32 cellular contexts compared by ENCODE assay signal in genomic region chr3:130533247-130533646, GRCh38. TPM values are rescaled to one million over a fixed set of nuclear protein-coding genes. Genes with fewer than 3 reads are reported as not detected.
"Had no signal": no experiment of that assay in that cellular context is flagged by ENCODE, and none has a peak within 500 bp of the region (broad histone marks: within the 10 kb centered on the region; RNA-seq: fewer than 3 reads in every experiment).

No MANE protein-coding gene starts in this region.

- H3K9me3 ChIP-seq: colonic mucosa, esophagus muscularis mucosa, esophagus squamous epithelium, gastrocnemius medialis, gastroesophageal sphincter, heart left ventricle had no signal

- H3K4me3 ChIP-seq: colonic mucosa, coronary artery, dorsolateral prefrontal cortex, esophagus muscularis mucosa, esophagus squamous epithelium, gastrocnemius medialis, gastroesophageal sphincter, heart left ventricle, heart right ventricle had no signal

- H3K4me1 ChIP-seq: colonic mucosa, esophagus muscularis mucosa, esophagus squamous epithelium, foreskin keratinocyte, gastrocnemius medialis, gastroesophageal sphincter had no signal

- ATAC-seq: effector memory CD8-positive, alpha-beta T cell; esophagus mucosa; foreskin keratinocyte; gastrocnemius medialis; gastroesophageal sphincter; heart left ventricle; heart right ventricle had no signal

- H3K27me3 ChIP-seq: colonic mucosa, esophagus muscularis mucosa, esophagus squamous epithelium, gastrocnemius medialis, gastroesophageal sphincter, heart left ventricle had no signal

- DNase-seq: colonic mucosa; cortex of kidney; dermis blood vessel endothelial cell; dorsolateral prefrontal cortex; effector CD4-positive, alpha-beta T cell; effector CD8-positive, alpha-beta T cell; effector memory CD4-positive, alpha-beta T cell; effector memory CD8-positive, alpha-beta T cell; endodermal cell; erythroblast; esophagus squamous epithelium; foreskin fibroblast; foreskin keratinocyte; foreskin melanocyte; gastrocnemius medialis; glutamatergic neuron; head of caudate nucleus; heart left ventricle; heart right ventricle had no signal

- H3K36me3 ChIP-seq: colonic mucosa, esophagus muscularis mucosa, esophagus squamous epithelium, gastrocnemius medialis, gastroesophageal sphincter, heart left ventricle, heart right ventricle had no signal

- FAIRE-seq: colon, endometrium, endothelial cell of umbilical vein, frontal cortex had no signal

- H3K27ac ChIP-seq: colonic mucosa, coronary artery, dorsolateral prefrontal cortex, epithelial cell of prostate, esophagus muscularis mucosa, esophagus squamous epithelium, foreskin keratinocyte, gastrocnemius medialis, gastroesophageal sphincter, heart left ventricle, heart right ventricle had no signal

RNA-seq across cellular contexts. Expression of gene COL6A6, which starts 16.3 kb away (rescaled TPM):
- total RNA-seq: colonic mucosa, dermis blood vessel endothelial cell, dermis microvascular lymphatic vessel endothelial cell, endothelial cell of umbilical vein, epithelial cell of proximal tubule, fibroblast of villous mesenchyme, foreskin keratinocyte, gastroesophageal sphincter, glomerular endothelial cell had no signal
- polyA plus RNA-seq: endothelial cell of umbilical vein, foreskin keratinocyte had no signal
